In the genomic region with DNA sequence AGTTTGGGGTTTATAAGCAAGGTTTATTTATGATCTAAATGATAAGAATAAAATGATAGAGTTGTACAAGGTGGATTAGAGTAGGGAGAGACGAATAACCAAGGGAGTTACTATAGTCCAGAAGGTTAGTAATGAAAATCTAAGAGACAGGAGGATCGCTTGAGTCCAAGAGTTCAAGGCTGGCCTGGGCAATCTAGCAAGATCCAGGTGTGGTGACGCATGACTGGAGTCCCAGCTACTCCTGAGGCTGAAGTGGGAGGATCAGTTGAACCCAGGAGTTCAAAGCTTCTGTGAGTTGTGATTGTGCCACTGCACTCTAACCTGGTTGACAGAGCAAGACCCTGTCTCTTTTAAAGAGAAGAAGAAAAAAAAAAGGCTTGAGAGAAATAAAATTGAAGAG, we compare ENCODE assay signal across 25 cellular contexts.
"Had no signal": no experiment of that assay in that cellular context is flagged by ENCODE, and none has a peak within 500 bp of the region (broad histone marks: within the 10 kb centered on the region; RNA-seq: fewer than 3 reads in every experiment).

No MANE protein-coding gene starts in this region.

- DNase-seq: activated CD4-positive, alpha-beta memory T cell treated with anti-CD3 and anti-CD28 coated beads for 36 hours; activated CD4-positive, alpha-beta T cell treated with anti-CD3 and anti-CD28 coated beads for 48 hours; activated CD8-positive, alpha-beta memory T cell treated with anti-CD3 and anti-CD28 coated beads, Interleukin-2, amount 50 U/mL, for 4 hours; activated naive CD8-positive, alpha-beta T cell treated with anti-CD3 and anti-CD28 coated beads, Interleukin-2, amount 10 ng/mL, durations not matched to agents 7 days and 5 days; activated T-cell treated with anti-CD3 and anti-CD28 coated beads, Interleukin-2, amount 50 U/mL, for 24 hours; effector memory CD8-positive, alpha-beta T cell; left cardiac atrium; mammary epithelial cell; naive thymus-derived CD8-positive, alpha-beta T cell; posterior cingulate gyrus; right cardiac atrium; spleen; stimulated activated naive CD4-positive, alpha-beta T cell treated with Interleukin-2 at 50 U/mL for 16 hours; substantia nigra; T-cell had no signal

- H3K4me3 Mint-ChIP-seq: activated CD4-positive, alpha-beta memory T cell treated with anti-CD3 and anti-CD28 coated beads for 36 hours; activated naive CD8-positive, alpha-beta T cell treated with anti-CD3 and anti-CD28 coated beads, Interleukin-2, amount 10 ng/mL, durations not matched to agents 7 days and 5 days; activated T-cell treated with anti-CD3 and anti-CD28 coated beads, Interleukin-2, amount 50 U/mL, for 24 hours; brain; effector memory CD8-positive, alpha-beta T cell; mesothelial cell of epicardium; naive thymus-derived CD8-positive, alpha-beta T cell; T-cell; type B pancreatic cell had no signal

- H2AFZ ChIP-seq: hepatocyte had no signal

- H3K27ac Mint-ChIP-seq: activated CD4-positive, alpha-beta memory T cell treated with anti-CD3 and anti-CD28 coated beads for 36 hours; activated naive CD8-positive, alpha-beta T cell treated with anti-CD3 and anti-CD28 coated beads, Interleukin-2, amount 10 ng/mL, durations not matched to agents 7 days and 5 days; activated T-cell treated with anti-CD3 and anti-CD28 coated beads, Interleukin-2, amount 50 U/mL, for 24 hours; activated T-helper 2 cell treated with anti-CD3 and anti-CD28 coated beads, Interferon-gamma antibody, Interleukin-2, Interleukin-4, amounts not matched to agents 10 μg/mL and 5 μg/mL and 100 μg/mL, durations not matched to agents 14 hours and 24 hours and 36 hours; brain; mesothelial cell of epicardium; T-cell; type B pancreatic cell had no signal

- H3K9me3 Mint-ChIP-seq: activated CD4-positive, alpha-beta memory T cell treated with anti-CD3 and anti-CD28 coated beads for 36 hours; activated naive CD8-positive, alpha-beta T cell treated with anti-CD3 and anti-CD28 coated beads, Interleukin-2, amount 10 ng/mL, durations not matched to agents 7 days and 5 days; activated T-cell treated with anti-CD3 and anti-CD28 coated beads, Interleukin-2, amount 50 U/mL, for 24 hours; activated T-helper 2 cell treated with anti-CD3 and anti-CD28 coated beads, Interferon-gamma antibody, Interleukin-2, Interleukin-4, amounts not matched to agents 10 μg/mL and 5 μg/mL and 100 μg/mL, durations not matched to agents 14 hours and 24 hours and 36 hours; brain; effector memory CD8-positive, alpha-beta T cell; mesothelial cell of epicardium; naive thymus-derived CD8-positive, alpha-beta T cell; T-cell; type B pancreatic cell had no signal

- H3K4me1 ChIP-seq: ascending aorta, gastroesophageal sphincter, vagina had no signal

- H3K4me1 Mint-ChIP-seq: mesothelial cell of epicardium had no signal

- H3K4me2 ChIP-seq: hepatocyte had no signal

- H3K9me3 ChIP-seq: ascending aorta, gastroesophageal sphincter, spleen, vagina had no signal

- H3K27me3 Mint-ChIP-seq: activated CD4-positive, alpha-beta memory T cell treated with anti-CD3 and anti-CD28 coated beads for 36 hours; activated naive CD8-positive, alpha-beta T cell treated with anti-CD3 and anti-CD28 coated beads, Interleukin-2, amount 10 ng/mL, durations not matched to agents 7 days and 5 days; activated T-cell treated with anti-CD3 and anti-CD28 coated beads, Interleukin-2, amount 50 U/mL, for 24 hours; brain; effector memory CD8-positive, alpha-beta T cell; naive thymus-derived CD8-positive, alpha-beta T cell; T-cell; type B pancreatic cell had no signal

- ATAC-seq: effector memory CD8-positive, alpha-beta T cell; gastroesophageal sphincter; left cardiac atrium; naive thymus-derived CD8-positive, alpha-beta T cell; right cardiac atrium; T-cell had no signal

- H3K4me3 ChIP-seq: ascending aorta, cardiac muscle cell, coronary artery, gastroesophageal sphincter, hepatocyte, spleen, vagina had no signal

- H3K27me3 ChIP-seq: ascending aorta, cardiac muscle cell, gastroesophageal sphincter, hepatocyte, spleen, vagina had no signal

- H3K27ac ChIP-seq: ascending aorta, cardiac muscle cell, coronary artery, gastroesophageal sphincter, hepatocyte, spleen, vagina had no signal
